ENCODE assay signal across 10 cellular contexts in genomic region chr1:105608713-105609112, GRCh38.
A peak's percentile ranks its signal among the peaks of the same experiment; 100 is the strongest.
DNase-seq lines count a peak whose midpoint lies in the region; ATAC-seq and TF ChIP-seq lines count a peak whose summit lies in the region.
"Had no signal": no experiment of that assay in that cellular context is flagged by ENCODE, and none has a peak within 500 bp of the region (broad histone marks: within the 10 kb centered on the region; RNA-seq: fewer than 3 reads in every experiment).

No MANE protein-coding gene starts in this region.

- H3K27me3 Mint-ChIP-seq in HFFc6 (ENCODE audit: insufficient read depth) (no peaks in the 10 kb centered on the region; the same call in 1 of the 2 replicates), endothelial cell (ENCODE audit: unreplicated experiment) (no peaks in the 10 kb centered on the region)

- no peak overlapping the region for H3K27ac Mint-ChIP-seq in HFFc6
- H3K27ac Mint-ChIP-seq in endothelial cell (ENCODE audit: unreplicated experiment), result no peak overlapping the region

- H3K9me3 ChIP-seq in Panc1 (ENCODE audit: control insufficient read depth, insufficient read depth, low read depth, low read length), result no peaks in the 10 kb centered on the region

- DNase-seq in HFFc6, result peak; percentile 49
- DNase-seq in Panc1 (ENCODE audit: low read depth, low spot score), result no peak
- peak; percentile 23 to 43 for DNase-seq in foreskin fibroblast
- DNase-seq in endothelial cell (ENCODE audit: low spot score), result no peak
- DNase-seq in AG08396 (ENCODE audit: low spot score), result no peak
- DNase-seq in middle frontal gyrus (ENCODE audit: extremely low spot score, low spot score), result no peak
- DNase-seq: activated T-cell treated with anti-CD3 and anti-CD28 coated beads, Interleukin-2, amount 50 U/mL, for 48 hours; T1000 had no signal

- TF ChIP-seq CTCF in C4-2B (conservative IDR thresholded peaks at IDR 0.05), result peak; percentile 61
- TF ChIP-seq CTCF in HFFc6 (IDR thresholded peaks at IDR 0.05), result peak; percentile 72; the same call in 1 of the 2 replicates
- TF ChIP-seq CTCF in Panc1 (IDR thresholded peaks at IDR 0.05), result peak; percentile 22; the same call in 1 of the 2 replicates
- peak; percentile 32 for TF ChIP-seq CTCF in foreskin fibroblast (IDR thresholded peaks at IDR 0.05; ENCODE audit: low read depth, low read length)
- TF ChIP-seq CTCF in endothelial cell (IDR thresholded peaks at IDR 0.05; ENCODE audit: unreplicated experiment), result no peak

- H3K4me3 ChIP-seq in Panc1 (ENCODE audit: low read depth in 2 of 2, low read length in 2 of 2) (no peak overlapping the region), foreskin fibroblast (ENCODE audit: low read depth in 1 of 2, low read length in 2 of 2) (no peak overlapping the region)

- no peaks in the 10 kb centered on the region for H3K4me1 ChIP-seq in Panc1 (ENCODE audit: control insufficient read depth, insufficient read depth, low read length)

- ATAC-seq in Panc1 (no peak), GM21529 (IDR thresholded peaks at IDR 0.05; ENCODE audit: unreplicated experiment) (no peak)

- no peak overlapping the region for H3K4me3 Mint-ChIP-seq in HFFc6
- H3K4me3 Mint-ChIP-seq in endothelial cell (ENCODE audit: unreplicated experiment), result no peak overlapping the region

- H3K27ac ChIP-seq in C4-2B (no peak overlapping the region), Panc1 (ENCODE audit: low read length) (no peak overlapping the region)

- H3K4me1 Mint-ChIP-seq in HFFc6 (ENCODE audit: low read depth) (no peaks in the 10 kb centered on the region), endothelial cell (ENCODE audit: unreplicated experiment) (no peaks in the 10 kb centered on the region)

- no peaks in the 10 kb centered on the region for H3K27me3 ChIP-seq in Panc1 (ENCODE audit: control insufficient read depth, insufficient read depth, low read length)

- no peaks in the 10 kb centered on the region for H3K36me3 ChIP-seq in Panc1 (ENCODE audit: control insufficient read depth, insufficient read depth, low read length)

- no peaks in the 10 kb centered on the region for H3K36me3 Mint-ChIP-seq in HFFc6 (ENCODE audit: low read depth)
- H3K36me3 Mint-ChIP-seq in endothelial cell (ENCODE audit: low read depth, unreplicated experiment), result no peaks in the 10 kb centered on the region

- no peaks in the 10 kb centered on the region for H3K9me3 Mint-ChIP-seq in HFFc6
- H3K9me3 Mint-ChIP-seq in endothelial cell (ENCODE audit: unreplicated experiment), result no peaks in the 10 kb centered on the region

- in situ Hi-C loops in Panc1 (cut with HindIII; ENCODE audit: low pct_unique_long_range_greater_than_20kb, low sequenced_read_pairs), result no loop called here

- BruUV-seq in Panc1 (replicated peaks; lab: Mats Ljungman, UMichigan), result no TSS peak

- POLR2A ChIA-PET in Panc1 (lab: Charles Lee), result no interaction called here

- intact Hi-C loops in Panc1 (cut with micrococcal nuclease; ENCODE audit: unreplicated experiment), result no loop called here

- CTCF ChIA-PET in Panc1 (lab: Charles Lee), result interaction anchor here (0.6 kb wide), 1 partner anchor 102 kb away, joined by 3 read pairs; no protein-coding TSS in a partner anchor

Comparison
In these comparisons a context has a peak if more than half of its experiments do, and no peak if none do; other contexts are left out.
1. DNase-seq: peak in HFFc6 (single experiment) and foreskin fibroblast (2 of 2); none in Panc1 (single experiment), endothelial cell (single experiment), AG08396 (single experiment) and middle frontal gyrus (single experiment).